17 cellular contexts compared by ENCODE assay signal in the genomic region with DNA sequence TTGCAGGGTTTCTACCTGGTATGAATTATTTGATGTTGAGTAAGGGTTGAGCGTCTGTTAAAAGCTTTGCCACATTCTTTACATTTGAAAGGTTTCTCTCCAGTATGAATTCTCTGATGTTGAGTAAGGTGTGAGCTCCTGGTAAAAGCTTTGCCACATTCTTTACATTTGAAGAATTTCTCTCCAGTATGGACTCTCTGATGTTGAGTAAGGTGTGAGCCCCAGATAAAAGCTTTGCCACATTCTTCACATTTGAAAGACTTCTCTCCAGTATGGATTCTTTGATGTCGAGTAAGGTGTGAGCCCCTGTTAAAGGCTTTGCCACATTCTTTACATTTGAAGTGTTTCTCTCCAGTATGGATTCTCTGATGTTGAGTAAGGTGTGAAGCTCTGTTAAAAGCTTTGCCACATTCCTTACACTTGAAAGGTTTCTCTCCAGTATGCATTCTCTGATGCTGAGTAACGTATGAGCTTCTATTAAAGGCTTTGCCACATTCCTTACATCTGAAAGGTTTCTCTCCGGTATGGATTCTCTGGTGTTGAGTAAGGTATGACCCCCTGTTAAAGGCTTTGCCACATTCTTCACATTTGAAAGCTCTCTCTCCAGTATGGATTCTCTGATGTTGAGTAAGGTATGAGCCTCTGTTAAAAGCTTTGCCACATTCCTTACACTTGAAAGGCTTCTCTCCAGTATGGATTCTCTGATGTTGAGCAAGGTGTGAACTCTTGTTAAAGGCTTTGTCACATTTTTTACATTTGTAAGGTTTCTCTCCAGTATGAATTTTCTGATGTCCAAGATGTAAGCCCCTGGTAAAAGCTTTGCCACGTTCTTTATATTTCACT. TPM values are rescaled to one million over a fixed set of nuclear protein-coding genes. Genes with fewer than 3 reads are reported as not detected.
DNase-seq lines count a peak whose midpoint lies in the region; ATAC-seq, FAIRE-seq and TF ChIP-seq lines count a peak whose summit lies in the region.
"Had no signal": no experiment of that assay in that cellular context is flagged by ENCODE, and none has a peak within 500 bp of the region (broad histone marks: within the 10 kb centered on the region; RNA-seq: fewer than 3 reads in every experiment).

No MANE protein-coding gene starts in this region.

- peak; percentile 21 for FAIRE-seq in D721Med (lab: Jason Lieb, UNC)
- no peak for FAIRE-seq in astrocyte (lab: Jason Lieb, UNC)
- FAIRE-seq in GM12892 (lab: Jason Lieb, UNC): no peak
- FAIRE-seq: A549 had no signal

- peaks cover 4% of the 10 kb centered on the region for H3K4me1 Mint-ChIP-seq in astrocyte (ENCODE audit: low read depth, unreplicated experiment)

- H3K4me3 ChIP-seq in astrocyte (ENCODE audit: insufficient read depth, low read depth, low read length): no peak overlapping the region
- H3K4me3 ChIP-seq: A549 had no signal

- no peaks in the 10 kb centered on the region for H3K79me2 ChIP-seq in astrocyte (ENCODE audit: insufficient read depth, low read length)

- no peaks in the 10 kb centered on the region for H3K4me1 ChIP-seq in astrocyte (ENCODE audit: insufficient read depth, low read length)
- H3K4me1 ChIP-seq: A549; BLaER1 treated with 17β-estradiol and CSF1 and Interleukin-3, amounts not matched to agents 10 nM and 100 nM had no signal

- TF ChIP-seq CTCF in D721Med (IDR thresholded peaks at IDR 0.05; ENCODE audit: insufficient read depth, missing control alignments): no peak
- no peak for TF ChIP-seq CTCF in astrocyte (IDR thresholded peaks at IDR 0.05; ENCODE audit: insufficient read depth, low read depth, low read length)

- no peak overlapping the region for H3K4me2 ChIP-seq in astrocyte (ENCODE audit: low read length)
- H3K4me2 ChIP-seq: A549; BLaER1 treated with 17β-estradiol and CSF1 and Interleukin-3, amounts not matched to agents 10 nM and 100 nM; KMS-11 had no signal

- no peak for DNase-seq in D721Med (ENCODE audit: insufficient read length, low spot score)
- peak; percentile 16 for DNase-seq in M059J (ENCODE audit: low read depth)
- DNase-seq in astrocyte (ENCODE audit: low read depth): peak; percentile 7
- peak; percentile 9 for DNase-seq in glomerular visceral epithelial cell (ENCODE audit: extremely low spot score)
- no peak for DNase-seq in DMS53 treated with DMSO at 0.1 percent for 48 hours (lab: John Stamatoyannopoulos, UW; ENCODE audit: unreplicated experiment)
- no peak for DNase-seq in GM12892 (ENCODE audit: insufficient read length)
- DNase-seq: DMS 273 treated with DMSO at 0.1 percent for 48 hours, H7, NCI-H1048, NCI-H1436 treated with DMSO at 0.1 percent for 48 hours, NCI-H2081, NCI-H774 had no signal

- peaks cover 13% of the 10 kb centered on the region for H3K9me3 ChIP-seq in astrocyte (ENCODE audit: insufficient read depth, low read depth, low read length)

- H3K27ac ChIP-seq in astrocyte (ENCODE audit: low read depth, low read length): no peak overlapping the region
- H3K27ac ChIP-seq: A549; BLaER1 treated with 17β-estradiol and CSF1 and Interleukin-3, amounts not matched to agents 10 nM and 100 nM; KMS-11 had no signal

- no peak for ATAC-seq in GM19463 (IDR thresholded peaks at IDR 0.05; ENCODE audit: unreplicated experiment)
- no peak for ATAC-seq in HG03280 (IDR thresholded peaks at IDR 0.05; ENCODE audit: unreplicated experiment)
- ATAC-seq: A549 had no signal

- no peak overlapping the region for H3K9ac ChIP-seq in astrocyte (ENCODE audit: low read length)
- H3K9ac ChIP-seq: BLaER1 treated with 17β-estradiol and CSF1 and Interleukin-3, amounts not matched to agents 10 nM and 100 nM; KMS-11 had no signal

- H2AFZ ChIP-seq in astrocyte (ENCODE audit: low read depth, low read length): no peak overlapping the region

- peaks cover 25% of the 10 kb centered on the region for H3K9me3 Mint-ChIP-seq in astrocyte (ENCODE audit: unreplicated experiment)

- no peaks in the 10 kb centered on the region for H4K20me1 ChIP-seq in astrocyte (ENCODE audit: insufficient read depth, low read length)
- H4K20me1 ChIP-seq: BLaER1 treated with 17β-estradiol and CSF1 and Interleukin-3, amounts not matched to agents 10 nM and 100 nM had no signal

- no peaks in the 10 kb centered on the region for H3K36me3 ChIP-seq in astrocyte (ENCODE audit: insufficient read depth, low read length)

- H3K36me3 Mint-ChIP-seq in astrocyte (ENCODE audit: low read depth, unreplicated experiment): peaks cover 23% of the 10 kb centered on the region

- H3K27ac Mint-ChIP-seq in astrocyte (ENCODE audit: unreplicated experiment): peak overlapping the region; percentile 79

- H3K27me3 ChIP-seq in astrocyte (ENCODE audit: insufficient read depth, low read length): no peaks in the 10 kb centered on the region
- H3K27me3 ChIP-seq: BLaER1 treated with 17β-estradiol and CSF1 and Interleukin-3, amounts not matched to agents 10 nM and 100 nM had no signal

- H3K27me3 Mint-ChIP-seq in astrocyte (ENCODE audit: low read depth, unreplicated experiment): no peaks in the 10 kb centered on the region

- H3K4me3 Mint-ChIP-seq in astrocyte (ENCODE audit: unreplicated experiment): no peak overlapping the region

- TF ChIP-seq POLR2A in GM12892 (IDR thresholded peaks at IDR 0.05; ENCODE audit: low read depth, low read length): no peak

RNA-seq across cellular contexts. Expression of a gene that starts 27.1 kb away (rescaled TPM):
- 6.2 and 7.4 TPM in 2 replicates for total RNA-seq in M059J (2014; rRNA removed; shearing (Covaris generic))
- 5.0 and 7.7 TPM in 2 replicates for total RNA-seq in astrocyte
- 16.3 TPM for polyA plus RNA-seq in GM12892 (2012; ENCODE audit: missing spikeins)

Comparison
In these comparisons a context has a peak if more than half of its experiments do, and no peak if none do; other contexts are left out.
1. DNase-seq: peak in M059J (single experiment), astrocyte (single experiment) and glomerular visceral epithelial cell (single experiment); none in D721Med (single experiment), DMS53 treated with DMSO at 0.1 percent for 48 hours (single experiment) and GM12892 (single experiment).